ENCODE assay signal across 16 cellular contexts in genomic region chr1:22537441-22538139, GRCh38. TPM values are rescaled to one million over a fixed set of nuclear protein-coding genes. Genes with fewer than 3 reads are reported as not detected.
A peak's percentile ranks its signal among the peaks of the same experiment; 100 is the strongest.
DNase-seq lines count a peak whose midpoint lies in the region; ATAC-seq and TF ChIP-seq lines count a peak whose summit lies in the region.
"Had no signal": no experiment of that assay in that cellular context is flagged by ENCODE, and none has a peak within 500 bp of the region (broad histone marks: within the 10 kb centered on the region; RNA-seq: fewer than 3 reads in every experiment).

No MANE protein-coding gene starts in this region.

- H3K9ac ChIP-seq in neuronal stem cell (ENCODE audit: low read depth, low read length, poor library complexity), result no peak overlapping the region

- no peak overlapping the region for H4K8ac ChIP-seq in neuronal stem cell (ENCODE audit: low read depth, low read length)

- H2BK12ac ChIP-seq in neuronal stem cell (ENCODE audit: low read length), result no peak overlapping the region

- H3K27ac Mint-ChIP-seq in stimulated activated naive B cell treated with anti-CD40 and anti-IgM and Interleukin-4, amounts not matched to agents 10 μg/mL and 1 μg/mL and 100 μg/mL, for 72 hours, result no peak overlapping the region
- peak overlapping the region in 1 of 10 donors; percentile 11 for H3K27ac Mint-ChIP-seq in naive thymus-derived CD8-positive, alpha-beta T cell

- no peaks in the 10 kb centered on the region for H3K9me3 ChIP-seq in neuronal stem cell (replicated peaks in 1 of 2; ENCODE audit: control insufficient read depth in 2 of 2, insufficient read depth in 1 of 2, low read depth in 1 of 2, low read length in 2 of 2)

- no peak overlapping the region for H3K14ac ChIP-seq in neuronal stem cell (ENCODE audit: low read length)

- no peaks in the 10 kb centered on the region for H3K9me3 Mint-ChIP-seq in stimulated activated naive B cell treated with anti-CD40 and anti-IgM and Interleukin-4, amounts not matched to agents 10 μg/mL and 1 μg/mL and 100 μg/mL, for 72 hours
- H3K9me3 Mint-ChIP-seq in naive thymus-derived CD8-positive, alpha-beta T cell, result no peaks in the 10 kb centered on the region
- H3K9me3 Mint-ChIP-seq: CD14-positive monocyte had no signal

- DNase-seq in left ventricle myocardium superior, result no peak
- no peak for DNase-seq in cardiac septum (ENCODE audit: low spot score)
- DNase-seq in dorsolateral prefrontal cortex, result peak in 8 of 10 donors; percentile 28 to 66 (median 52)
- no peak for DNase-seq in neuronal stem cell (ENCODE audit: low spot score)
- no peak for DNase-seq in stimulated activated naive B cell treated with anti-CD40 and anti-IgM and Interleukin-4, amounts not matched to agents 10 μg/mL and 1 μg/mL and 100 μg/mL, for 72 hours
- DNase-seq in naive thymus-derived CD8-positive, alpha-beta T cell, result no peak
- no peak for DNase-seq in islet precursor cell
- DNase-seq: 8988T, GF-D8, NCI-H1092, NCI-H1436, NCI-H187 treated with DMSO at 0.1 percent for 48 hours, PC-9, RPMI8226 had no signal

- no peak overlapping the region for H3K23ac ChIP-seq in neuronal stem cell (ENCODE audit: low read depth, low read length, poor library complexity)

- H3K18ac ChIP-seq in neuronal stem cell (ENCODE audit: low read length), result peak overlapping the region; percentile 7

- intact Hi-C loops in left ventricle myocardium superior (cut with micrococcal nuclease), result no loop called here
- intact Hi-C loops in cardiac septum (cut with DNase I), result no loop called here
- intact Hi-C loops in dorsolateral prefrontal cortex (cut with DNase I), result no loop called here

- no peak overlapping the region for H3K4me3 Mint-ChIP-seq in stimulated activated naive B cell treated with anti-CD40 and anti-IgM and Interleukin-4, amounts not matched to agents 10 μg/mL and 1 μg/mL and 100 μg/mL, for 72 hours
- no peak overlapping the region for H3K4me3 Mint-ChIP-seq in naive thymus-derived CD8-positive, alpha-beta T cell
- H3K4me3 Mint-ChIP-seq: CD14-positive monocyte had no signal

- H3K27me3 Mint-ChIP-seq in stimulated activated naive B cell treated with anti-CD40 and anti-IgM and Interleukin-4, amounts not matched to agents 10 μg/mL and 1 μg/mL and 100 μg/mL, for 72 hours, result no peaks in the 10 kb centered on the region
- H3K27me3 Mint-ChIP-seq in naive thymus-derived CD8-positive, alpha-beta T cell, result no peaks in the 10 kb centered on the region

- no peak overlapping the region for H3K4ac ChIP-seq in neuronal stem cell (ENCODE audit: low read length)

- no peak overlapping the region for H3K4me2 ChIP-seq in neuronal stem cell (ENCODE audit: insufficient read depth, low read length, poor library complexity, severe bottlenecking)
- H3K4me2 ChIP-seq: PC-9 had no signal

- peaks cover 17 to 28% of the 10 kb centered on the region in 2 donors for H3K4me1 Mint-ChIP-seq in stimulated activated naive B cell treated with anti-CD40 and anti-IgM and Interleukin-4, amounts not matched to agents 10 μg/mL and 1 μg/mL and 100 μg/mL, for 72 hours
- H3K4me1 Mint-ChIP-seq in naive thymus-derived CD8-positive, alpha-beta T cell, result peaks cover 15 to 25% (median 19%) of the 10 kb centered on the region in 4 donors

- H3K36me3 Mint-ChIP-seq in stimulated activated naive B cell treated with anti-CD40 and anti-IgM and Interleukin-4, amounts not matched to agents 10 μg/mL and 1 μg/mL and 100 μg/mL, for 72 hours, result peaks cover 19 to 29% of the 10 kb centered on the region in 2 donors
- H3K36me3 Mint-ChIP-seq in naive thymus-derived CD8-positive, alpha-beta T cell, result peaks cover 0 to 10% (median 1%) of the 10 kb centered on the region in 3 donors

- no peaks in the 10 kb centered on the region for H3K4me1 ChIP-seq in neuronal stem cell (ENCODE audit: control insufficient read depth in 2 of 2, insufficient read depth in 1 of 2, low read depth in 1 of 2, low read length in 2 of 2)

- H2BK120ac ChIP-seq in neuronal stem cell (ENCODE audit: low read depth, low read length), result no peak overlapping the region

- H2BK5ac ChIP-seq in neuronal stem cell (ENCODE audit: low read length), result no peak overlapping the region

- POLR2A ChIA-PET in naive thymus-derived CD8-positive, alpha-beta T cell (lab: Charles Lee), result interaction anchor here (0.6 kb wide), 1 partner anchor 19 kb away, joined by 3 read pairs; no protein-coding TSS in a partner anchor

- H3K27me3 ChIP-seq in dorsolateral prefrontal cortex (no peaks in the 10 kb centered on the region), neuronal stem cell (ENCODE audit: control insufficient read depth in 3 of 3, insufficient read depth in 3 of 3, low read depth in 1 of 3, low read length in 3 of 3) (no peaks in the 10 kb centered on the region)

- H3K4me3 ChIP-seq in dorsolateral prefrontal cortex (no peak overlapping the region), neuronal stem cell (ENCODE audit: low read length in 2 of 2) (no peak overlapping the region)
- H3K4me3 ChIP-seq: PC-9 had no signal

- H2AFZ ChIP-seq in neuronal stem cell (ENCODE audit: low read length), result no peak overlapping the region
- H2AFZ ChIP-seq: PC-9 had no signal

- H3K27ac ChIP-seq in dorsolateral prefrontal cortex, result peak overlapping the region in 2 of 59 donors; percentile 29 to 40
- H3K27ac ChIP-seq in neuronal stem cell (replicated peaks; ENCODE audit: low read length), result no peak overlapping the region
- H3K27ac ChIP-seq: PC-9 had no signal

- peak; percentile 29 for ATAC-seq in left ventricle myocardium superior
- ATAC-seq in stimulated activated naive B cell treated with anti-CD40 and anti-IgM and Interleukin-4, amounts not matched to agents 10 μg/mL and 1 μg/mL and 100 μg/mL, for 72 hours (replicated peaks), result no peak
- ATAC-seq in naive thymus-derived CD8-positive, alpha-beta T cell, result no peak
- ATAC-seq: SK-N-SH treated with all-trans-retinoic acid at 6 μM for 48 hours had no signal

- no peak overlapping the region for H4K91ac ChIP-seq in neuronal stem cell (ENCODE audit: low read depth, low read length, poor library complexity)

- H3K79me1 ChIP-seq in neuronal stem cell (ENCODE audit: low read depth, low read length), result no peaks in the 10 kb centered on the region

- H2AK5ac ChIP-seq in neuronal stem cell (ENCODE audit: low read depth, low read length), result no peak overlapping the region

- WGBS in neuronal stem cell (ENCODE audit: extremely low coverage in 2 of 2, insufficient read length in 2 of 2, insufficient replicate concordance in 1 of 2), 2 donors, result no CpG with 5 or more reads among the region's 13 CpGs

- peaks cover 0 to 2% of the 10 kb centered on the region in 2 donors for H3K36me3 ChIP-seq in neuronal stem cell (replicated peaks in 1 of 2; ENCODE audit: control insufficient read depth in 2 of 2, insufficient read depth in 2 of 2, low read length in 2 of 2)

- no peak overlapping the region for H2BK15ac ChIP-seq in neuronal stem cell (ENCODE audit: low read length)

- no peak for TF ChIP-seq CTCF in dorsolateral prefrontal cortex (IDR thresholded peaks at IDR 0.05 in 54 of 56, conservative IDR thresholded peaks at IDR 0.05 in 2 of 56; ENCODE audit: low read depth in 1 of 56, partially characterized antibody in 56 of 56)

RNA-seq across cellular contexts. Expression of gene EPHA8, which starts 25.7 kb away (rescaled TPM):
- total RNA-seq in left ventricle myocardium superior, result not detected
- total RNA-seq in cardiac septum, result not detected
- total RNA-seq in dorsolateral prefrontal cortex, result 1 to 10 TPM in 109 of 120 experiments, under 1 TPM in 11; 0.49 to 5.7 (median 1.8) TPM
- polyA plus RNA-seq in neuronal stem cell (2013, experiment 1 of 2), result 0.03 TPM
- 0.04 TPM for polyA plus RNA-seq in neuronal stem cell (2013, experiment 2 of 2)
- total RNA-seq in naive thymus-derived CD8-positive, alpha-beta T cell, result not detected
- not detected for polyA plus RNA-seq in naive thymus-derived CD8-positive, alpha-beta T cell
- total RNA-seq: PC-9 had no signal
- polyA plus RNA-seq: CD14-positive monocyte had no signal

Comparison
In these comparisons a context has a peak if more than half of its experiments do, and no peak if none do; other contexts are left out.
1. DNase-seq: peak in dorsolateral prefrontal cortex (8 of 10); none in left ventricle myocardium superior (single experiment), cardiac septum (single experiment), neuronal stem cell (single experiment), stimulated activated naive B cell treated with anti-CD40 and anti-IgM and Interleukin-4, amounts not matched to agents 10 μg/mL and 1 μg/mL and 100 μg/mL, for 72 hours (single experiment), naive thymus-derived CD8-positive, alpha-beta T cell (0 of 10) and islet precursor cell (single experiment).